22 cellular contexts compared by ENCODE assay signal in the genomic region with DNA sequence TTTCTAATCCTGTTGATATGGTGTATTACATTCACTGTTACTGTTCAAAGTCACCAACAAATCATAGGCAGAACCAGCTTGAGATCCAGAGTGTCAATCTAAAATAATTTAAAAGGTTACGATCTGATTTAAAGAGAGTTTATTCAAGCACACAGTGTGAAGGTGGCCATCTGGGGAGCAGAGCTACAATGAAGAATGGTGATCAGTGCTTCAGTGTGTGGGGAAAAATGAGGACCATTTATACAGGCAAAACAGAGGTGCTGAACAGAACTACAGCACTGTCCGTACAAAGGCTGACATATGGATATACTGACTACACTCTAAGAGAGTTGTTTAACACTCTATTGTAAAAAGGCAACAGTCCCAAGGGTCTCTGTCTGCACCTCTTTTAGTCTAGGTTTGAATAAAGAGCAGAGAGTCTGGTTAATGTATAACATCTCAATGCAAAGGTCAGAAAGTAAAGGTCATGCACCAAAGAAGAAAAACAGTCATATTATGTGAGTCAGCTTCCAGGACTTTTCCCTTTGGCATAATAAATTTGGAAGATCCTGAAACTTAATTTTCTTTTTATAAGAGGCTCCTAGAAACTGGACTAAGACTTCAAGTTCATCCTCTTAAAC. TPM values are rescaled to one million over a fixed set of nuclear protein-coding genes. Genes with fewer than 3 reads are reported as not detected.
A peak's percentile ranks its signal among the peaks of the same experiment; 100 is the strongest.
DNase-seq lines count a peak whose midpoint lies in the region; ATAC-seq and TF ChIP-seq lines count a peak whose summit lies in the region.
"Had no signal": no experiment of that assay in that cellular context is flagged by ENCODE, and none has a peak within 500 bp of the region (broad histone marks: within the 10 kb centered on the region; RNA-seq: fewer than 3 reads in every experiment).

No MANE protein-coding gene starts in this region.

- 0 out of 2 replicates have a peak, but pooled peaks have one; percentile 18 for ATAC-seq in PC-3
- no peak for ATAC-seq in heart right ventricle
- ATAC-seq in HG02798 (IDR thresholded peaks at IDR 0.05; ENCODE audit: poor library complexity, unreplicated experiment) = no peak
- ATAC-seq: activated CD8-positive, alpha-beta T cell treated with anti-CD3 and anti-CD28 coated beads for 36 hours; natural killer cell; WTC11 had no signal

- H3K79me2 ChIP-seq in PC-3 (ENCODE audit: low read length) = no peaks in the 10 kb centered on the region

- H3K36me3 ChIP-seq in PC-3 (ENCODE audit: low read depth, low read length) (no peaks in the 10 kb centered on the region), kidney epithelial cell (ENCODE audit: control insufficient read depth, insufficient read depth, low read length) (no peaks in the 10 kb centered on the region), heart right ventricle (peaks cover 0 to 16% (median 0%) of the 10 kb centered on the region in 9 donors)
- H3K36me3 ChIP-seq: SJCRH30 had no signal

- H3K4me2 ChIP-seq in PC-3 (ENCODE audit: low read length) = no peak overlapping the region; the same call in 1 of the 2 replicates

- no peaks in the 10 kb centered on the region for H3K9me3 ChIP-seq in PC-3 (ENCODE audit: low read length)
- no peaks in the 10 kb centered on the region for H3K9me3 ChIP-seq in heart right ventricle
- H3K9me3 ChIP-seq: SJCRH30 had no signal

- no peak overlapping the region for H2AFZ ChIP-seq in PC-3 (ENCODE audit: low read length)

- H3K4me1 ChIP-seq in PC-3 (ENCODE audit: insufficient read depth, low read length) (peaks cover 8% of the 10 kb centered on the region; the same call in 1 of the 2 replicates), heart right ventricle (peaks cover 0 to 6% (median 0%) of the 10 kb centered on the region in 9 donors)
- H3K4me1 ChIP-seq: SJCRH30 had no signal

- DNase-seq in EL = peak; percentile 13
- DNase-seq in PC-3 = peak; percentile 29
- DNase-seq in kidney epithelial cell (ENCODE audit: low read depth) = peak; percentile 19
- peak; percentile 89 for DNase-seq in renal cortical epithelial cell (ENCODE audit: low read depth)
- DNase-seq in occipital lobe (lab: John Stamatoyannopoulos, UW) = no peak
- DNase-seq in midbrain (lab: John Stamatoyannopoulos, UW) = no peak
- no peak for DNase-seq in heart right ventricle
- DNase-seq: activated CD8-positive, alpha-beta T cell treated with anti-CD3 and anti-CD28 coated beads for 36 hours; activated naive CD4-positive, alpha-beta T cell treated with anti-CD3 and anti-CD28 coated beads for 36 hours; activated T-cell treated with anti-CD3 and anti-CD28 coated beads, Interleukin-2, amount 50 U/mL, for 1 hour; aorta; CD8-positive, alpha-beta memory T cell; effector CD4-positive, alpha-beta T cell; H9; natural killer cell; NCI-H1417 treated with DMSO at 0.1 percent for 48 hours; NCI-H2171 treated with DMSO at 0.1 percent for 48 hours; NCI-H69; retina; SJCRH30 had no signal

- H3K27ac ChIP-seq in PC-3 (ENCODE audit: low read length) (no peak overlapping the region), heart right ventricle (no peak overlapping the region)
- H3K27ac ChIP-seq: SJCRH30 had no signal

- no TSS peak for BruUV-seq in PC-3 (replicated peaks; lab: Mats Ljungman, UMichigan)

- H3K4me3 ChIP-seq in PC-3 (ENCODE audit: low read length) = no peak overlapping the region
- H3K4me3 ChIP-seq in kidney epithelial cell (ENCODE audit: low read depth, low read length) = no peak overlapping the region
- no peak overlapping the region for H3K4me3 ChIP-seq in heart right ventricle
- H3K4me3 ChIP-seq: SJCRH30 had no signal

- WGBS in heart right ventricle, 2 donors = 81 to 89% methylated on average over 2 of the region's 2 CpGs

- H3K9ac ChIP-seq in PC-3 (ENCODE audit: low read length) = no peak overlapping the region

- no peaks in the 10 kb centered on the region for H4K20me1 ChIP-seq in PC-3 (ENCODE audit: low read length)

- H3K9me2 ChIP-seq in PC-3 (replicated peaks; ENCODE audit: low read length) = no peaks in the 10 kb centered on the region

- TF ChIP-seq CTCF in PC-3 (conservative IDR thresholded peaks at IDR 0.05; ENCODE audit: low read depth, low read length) = no peak
- TF ChIP-seq CTCF in kidney epithelial cell (IDR thresholded peaks at IDR 0.05; ENCODE audit: insufficient read depth, low read length, poor library complexity, severe bottlenecking) = no peak
- TF ChIP-seq CTCF in heart right ventricle (IDR thresholded peaks at IDR 0.05) = no peak

- no peaks in the 10 kb centered on the region for H3F3A ChIP-seq in PC-3 (ENCODE audit: low read length, unreplicated experiment)

- intact Hi-C loops in PC-3 (cut with micrococcal nuclease) (no loop called here), heart right ventricle (cut with DNase I) (no loop called here)

- POLR2A ChIA-PET in PC-3 (lab: Charles Lee; ENCODE audit: unreplicated experiment) = no interaction called here

- H3K27me3 ChIP-seq in PC-3 (ENCODE audit: low read length) (no peaks in the 10 kb centered on the region), kidney epithelial cell (ENCODE audit: control insufficient read depth, insufficient read depth, low read length) (peaks cover 4% of the 10 kb centered on the region), heart right ventricle (peaks cover 0 to 17% (median 14%) of the 10 kb centered on the region in 7 donors)
- H3K27me3 ChIP-seq: SJCRH30 had no signal

- CTCF ChIA-PET in PC-3 (lab: Charles Lee) = no interaction called here

RNA-seq across cellular contexts. Expression of a gene that starts 29.7 kb away (rescaled TPM):
- total RNA-seq in PC-3 (2014; rRNA removed) (4.2 and 4.3 TPM in 2 replicates), kidney epithelial cell (8.3 and 11.0 TPM in 2 replicates), renal cortical epithelial cell (17.1 and 17.2 TPM in 2 replicates), occipital lobe (33.2 TPM), heart right ventricle (10 to 100 TPM in 1 of 10 donors, 1 to 10 TPM in 9; 7.1 to 12.8 (median 8.4) TPM)
- polyA plus RNA-seq in heart right ventricle = 1 to 10 TPM; 4.0 to 4.7 TPM

Comparison
In these comparisons a context has a peak if more than half of its experiments do, and no peak if none do; other contexts are left out.
1. DNase-seq: peak in EL (single experiment), PC-3 (single experiment), kidney epithelial cell (single experiment) and renal cortical epithelial cell (single experiment); none in occipital lobe (single experiment), midbrain (single experiment) and heart right ventricle (0 of 2).